ENCODE assay signal across 8 cellular contexts in genomic region chr6:33430991-33431879, GRCh38. TPM values are rescaled to one million over a fixed set of nuclear protein-coding genes. Genes with fewer than 3 reads are reported as not detected.
DNase-seq lines count a peak whose midpoint lies in the region; ATAC-seq lines count a peak whose summit lies in the region.

No MANE protein-coding gene starts in this region.

- no peaks in the 10 kb centered on the region for H3K9me3 Mint-ChIP-seq in activated naive CD8-positive, alpha-beta T cell (ENCODE audit: low read depth)

- peak; percentile 57 for ATAC-seq in HG03432 (IDR thresholded peaks at IDR 0.05; ENCODE audit: unreplicated experiment)
- ATAC-seq in GM18517 (IDR thresholded peaks at IDR 0.05; ENCODE audit: unreplicated experiment) = no peak

- peak overlapping the region; percentile 48 for H3K4me3 ChIP-seq in iPS-11a (ENCODE audit: low read depth, low read length)

- peak overlapping the region; percentile 95 for H3K4me3 Mint-ChIP-seq in activated naive CD8-positive, alpha-beta T cell

- H3K36me3 Mint-ChIP-seq in activated naive CD8-positive, alpha-beta T cell = peaks cover 6% of the 10 kb centered on the region

- DNase-seq in GDM1 (lab: John Stamatoyannopoulos, UW) (peak; percentile 72), SK-N-DZ (ENCODE audit: low spot score) (peak; percentile 77), amniotic stem cell (lab: John Stamatoyannopoulos, UW) (no peak)
- DNase-seq in stimulated activated CD4-positive, alpha-beta T cell treated with anti-CD3 and anti-CD28 coated beads, Interleukin-15, amount 100 ng/mL, for 24 hours = peak; percentile 87

- peak overlapping the region; percentile 98 for H3K27ac Mint-ChIP-seq in activated naive CD8-positive, alpha-beta T cell

- H3K27me3 Mint-ChIP-seq in activated naive CD8-positive, alpha-beta T cell = no peaks in the 10 kb centered on the region

- peaks cover 63% of the 10 kb centered on the region for H3K4me1 Mint-ChIP-seq in activated naive CD8-positive, alpha-beta T cell (ENCODE audit: low read depth)

RNA-seq across cellular contexts. Expression of gene SYNGAP1, which starts 11.4 kb away (rescaled TPM):
- 6.5 and 8.6 TPM in 2 replicates for polyA plus RNA-seq in SK-N-DZ (2014; cell fraction: cytosol; rRNA removed)
- polyA plus RNA-seq in SK-N-DZ (2014; cell fraction: nucleus; rRNA removed) = 18.6 and 35.4 TPM in 2 replicates

RNA-seq across cellular contexts. Expression of gene CUTA, which starts 13.3 kb away (rescaled TPM):
- 267 and 272 TPM in 2 replicates for polyA plus RNA-seq in SK-N-DZ (2014; cell fraction: cytosol; rRNA removed)
- polyA plus RNA-seq in SK-N-DZ (2014; cell fraction: nucleus; rRNA removed) = 200 and 234 TPM in 2 replicates

RNA-seq across cellular contexts. Expression of gene PHF1, which starts 20.4 kb away (rescaled TPM):
- 34.8 and 38.5 TPM in 2 replicates for polyA plus RNA-seq in SK-N-DZ (2014; cell fraction: cytosol; rRNA removed)
- polyA plus RNA-seq in SK-N-DZ (2014; cell fraction: nucleus; rRNA removed) = 264 and 294 TPM in 2 replicates

RNA-seq across cellular contexts. Expression of gene ZBTB9, which starts 23.1 kb away (rescaled TPM):
- 7.4 and 7.6 TPM in 2 replicates for polyA plus RNA-seq in SK-N-DZ (2014; cell fraction: cytosol; rRNA removed)
- polyA plus RNA-seq in SK-N-DZ (2014; cell fraction: nucleus; rRNA removed) = 11.4 and 23.1 TPM in 2 replicates

RNA-seq across cellular contexts. Expression of gene KIFC1, which starts 39.6 kb away (rescaled TPM):
- 130 and 153 TPM in 2 replicates for polyA plus RNA-seq in SK-N-DZ (2014; cell fraction: cytosol; rRNA removed)
- polyA plus RNA-seq in SK-N-DZ (2014; cell fraction: nucleus; rRNA removed) = 192 and 214 TPM in 2 replicates
